ENCODE assay signal across 8 cellular contexts in genomic region chr9:107500421-107501200, GRCh38. TPM values are rescaled to one million over a fixed set of nuclear protein-coding genes. Genes with fewer than 3 reads are reported as not detected.
A peak's percentile ranks its signal among the peaks of the same experiment; 100 is the strongest.
DNase-seq lines count a peak whose midpoint lies in the region; FAIRE-seq and TF ChIP-seq lines count a peak whose summit lies in the region.
"Not testable (repeated sequence)": the region's sequence is repeated elsewhere in the genome, so short reads cannot be mapped to it uniquely, and the experiment has no call there.
"Had no signal": no experiment of that assay in that cellular context is flagged by ENCODE, and none has a peak within 500 bp of the region (broad histone marks: within the 10 kb centered on the region; RNA-seq: fewer than 3 reads in every experiment).

No MANE protein-coding gene starts in this region.

- FAIRE-seq in endothelial cell of umbilical vein (lab: Jason Lieb, UNC), result not testable (repeated sequence)

- not testable (repeated sequence) for TF ChIP-seq POLR2A in endothelial cell of umbilical vein (IDR thresholded peaks at IDR 0.05; ENCODE audit: low read depth, low read length)

- not testable (repeated sequence) for H3K9ac ChIP-seq in endothelial cell of umbilical vein (replicated peaks; ENCODE audit: extremely low read depth, insufficient read depth, low read length)

- H3K36me3 ChIP-seq in endothelial cell of umbilical vein (ENCODE audit: control insufficient read depth in 2 of 2, extremely low read depth in 1 of 2, insufficient read depth in 2 of 2, low read length in 2 of 2), result not testable (repeated sequence)

- dilution Hi-C loops in endothelial cell of umbilical vein (cut with MboI; ENCODE audit: extremely low pct_ligation_motif_present, low sequenced_read_pairs), result not testable (repeated sequence)

- H3K27me3 ChIP-seq in endothelial cell of umbilical vein (ENCODE audit: control insufficient read depth in 2 of 2, insufficient read depth in 2 of 2, low read length in 2 of 2), result not testable (repeated sequence)

- not testable (repeated sequence) for H2AFZ ChIP-seq in endothelial cell of umbilical vein (ENCODE audit: low read depth, low read length)

- peak; percentile 58 for DNase-seq in GM03348 (ENCODE audit: low spot score)
- peak; percentile 92 for DNase-seq in LHCN-M2 (ENCODE audit: low read depth)
- DNase-seq in activated CD8-positive, alpha-beta memory T cell treated with anti-CD3 and anti-CD28 coated beads for 24 hours, result peak; percentile 35
- not testable (repeated sequence) for DNase-seq in endothelial cell of umbilical vein (ENCODE audit: low read depth, low spot score)
- DNase-seq in fibroblast of peridontal ligament (ENCODE audit: extremely low read depth), result peak; percentile 61
- peak; percentile 66 for DNase-seq in left kidney (ENCODE audit: low read depth, low spot score)
- peak; percentile 92 for DNase-seq in skeletal muscle cell (ENCODE audit: low read depth)

- CTCF ChIA-PET in endothelial cell of umbilical vein (lab: Charles Lee), result interaction anchor here (0.6 kb wide), 1 partner anchor 556 kb away, joined by 4 read pairs; no protein-coding TSS in a partner anchor

- not testable (repeated sequence) for H3K27ac ChIP-seq in endothelial cell of umbilical vein (ENCODE audit: insufficient read depth, low read depth, low read length)

- H3K4me3 ChIP-seq in endothelial cell of umbilical vein (replicated peaks in 1 of 3; ENCODE audit: insufficient read depth in 1 of 3, low read depth in 1 of 3, low read length in 3 of 3); skeletal muscle cell (ENCODE audit: low read depth, low read length): not testable (repeated sequence)

- H3K79me2 ChIP-seq in endothelial cell of umbilical vein (ENCODE audit: control insufficient read depth, insufficient read depth, low read length), result not testable (repeated sequence)

- H4K20me1 ChIP-seq in endothelial cell of umbilical vein (replicated peaks; ENCODE audit: control insufficient read depth, extremely low read depth, insufficient read depth, low read length), result not testable (repeated sequence)

- H3K4me2 ChIP-seq in endothelial cell of umbilical vein (ENCODE audit: insufficient read depth, low read length), result not testable (repeated sequence)

- H3K9me1 ChIP-seq in endothelial cell of umbilical vein (replicated peaks; ENCODE audit: control insufficient read depth, extremely low read depth, insufficient read depth, low read length), result not testable (repeated sequence)

- intact Hi-C loops in endothelial cell of umbilical vein (cut with micrococcal nuclease), result not testable (repeated sequence)

- H3K9me3 ChIP-seq in endothelial cell of umbilical vein (replicated peaks; ENCODE audit: control insufficient read depth, insufficient read depth, low read length), result not testable (repeated sequence)

- POLR2A ChIA-PET in endothelial cell of umbilical vein (lab: Charles Lee), result not testable (repeated sequence)

- not testable (repeated sequence) for BruUV-seq in endothelial cell of umbilical vein (replicated peaks; lab: Mats Ljungman, UMichigan)

- peaks cover 15% of the 10 kb centered on the region for H3K4me1 ChIP-seq in endothelial cell of umbilical vein (ENCODE audit: control insufficient read depth, extremely low read depth, insufficient read depth, low read length)

- TF ChIP-seq CTCF in endothelial cell of umbilical vein (IDR thresholded peaks at IDR 0.05; ENCODE audit: extremely low read depth in 1 of 2, insufficient read depth in 1 of 2, low read depth in 1 of 2, low read length in 2 of 2), result not testable (repeated sequence)

TF ChIP-seq in endothelial cell of umbilical vein, 7 proteins besides CTCF, POLR2A, EP300 and RAD21:
- peak; percentile 28 for TF ChIP-seq FOS (IDR thresholded peaks at IDR 0.05; ENCODE audit: borderline replicate concordance, insufficient read depth, low read length)

RNA-seq across cellular contexts. Expression of gene KLF4, which starts 11.0 kb away (rescaled TPM):
- total RNA-seq in LHCN-M2 (2014; rRNA removed), result 4.9 and 6.3 TPM in 2 replicates
- polyA plus RNA-seq in LHCN-M2 (2012), result 1.2 TPM
- 1.5 and 3.8 TPM in 2 replicates for total RNA-seq in endothelial cell of umbilical vein
- 2.4 and 2.7 TPM in 2 replicates for polyA plus RNA-seq in endothelial cell of umbilical vein
- 1.2 and 2.8 TPM in 2 replicates for polyA plus RNA-seq in endothelial cell of umbilical vein (2011; cell fraction: cytosol; rRNA removed)
- 18.1 and 22.2 TPM in 2 replicates for polyA plus RNA-seq in endothelial cell of umbilical vein (2011; cell fraction: nucleus; rRNA removed)
- 1.5 and 4.1 TPM in 2 replicates for polyA plus RNA-seq in endothelial cell of umbilical vein (2012)
- polyA minus RNA-seq in endothelial cell of umbilical vein, result 2.0 and 2.1 TPM in 2 replicates
- 29.9 TPM for polyA minus RNA-seq in endothelial cell of umbilical vein (2011; cell fraction: cytosol; rRNA and poly(A)+ RNA removed)
- 10.1 and 26.4 TPM in 2 replicates for polyA minus RNA-seq in endothelial cell of umbilical vein (2011; cell fraction: nucleus; rRNA and poly(A)+ RNA removed)
- polyA plus RNA-seq: CD8-positive, alpha-beta memory T cell had no signal
